In genomic region chr4:13492752-13493151, GRCh38 we compare ENCODE assay signal across 25 cellular contexts.
"Had no signal": no experiment of that assay in that cellular context is flagged by ENCODE, and none has a peak within 500 bp of the region (broad histone marks: within the 10 kb centered on the region; RNA-seq: fewer than 3 reads in every experiment).

No MANE protein-coding gene starts in this region.

- DNase-seq: activated CD4-positive, alpha-beta memory T cell treated with anti-CD3 and anti-CD28 coated beads for 36 hours; activated CD4-positive, alpha-beta T cell treated with anti-CD3 and anti-CD28 coated beads, Interleukin-2, amount 10 ng/mL, durations not matched to agents 24 days and 14 days; activated CD4-positive, CD25-positive, alpha-beta regulatory T cell treated with anti-CD3 and anti-CD28 coated beads, Interleukin-2, amount 50 U/mL, for 72 hours; activated CD8-positive, alpha-beta memory T cell treated with anti-CD3 and anti-CD28 coated beads, Interleukin-2, amount 50 U/mL, for 48 hours; activated gamma-delta T cell; activated naive CD4-positive, alpha-beta T cell treated with anti-CD3 and anti-CD28 coated beads, Interleukin-2, amount 10 ng/mL, durations not matched to agents 7 days and 5 days; activated naive CD8-positive, alpha-beta T cell treated with anti-CD3 and anti-CD28 coated beads, Interleukin-2, amount 10 ng/mL, durations not matched to agents 7 days and 5 days; activated T-cell treated with anti-CD3 and anti-CD28 coated beads, Interleukin-2, amount 50 U/mL, for 24 hours; caudate nucleus; cortex of kidney; effector memory CD8-positive, alpha-beta T cell; erythroblast; gastrocnemius medialis; left cardiac atrium; left ventricle myocardium superior; mucosa of descending colon; posterior cingulate gyrus; right cardiac atrium; stimulated activated CD4-positive, alpha-beta T cell treated with anti-CD3 and anti-CD28 coated beads, Interleukin-15, amount 100 ng/mL, for 24 hours; stimulated activated CD4-positive, alpha-beta T cell treated with anti-CD3 and anti-CD28 coated beads, Interleukin-2, amount 100 ng/mL, for 24 hours; stimulated activated naive B cell treated with anti-CD40 and anti-IgM and Interleukin-4, amounts not matched to agents 10 μg/mL and 1 μg/mL and 100 μg/mL, for 72 hours; T1000; tibial artery had no signal

- H3K36me3 ChIP-seq: gastrocnemius medialis, suprapubic skin, tibial artery had no signal

- H3K4me1 ChIP-seq: gastrocnemius medialis, suprapubic skin, tibial artery had no signal

- H3K4me3 ChIP-seq: gastrocnemius medialis, hepatocyte, mucosa of descending colon, suprapubic skin, tibial artery had no signal

- H3K4me2 ChIP-seq: hepatocyte had no signal

- H2AFZ ChIP-seq: hepatocyte had no signal

- H3K9me3 ChIP-seq: gastrocnemius medialis, mucosa of descending colon, suprapubic skin had no signal

- H3K27ac ChIP-seq: gastrocnemius medialis, hepatocyte, suprapubic skin, tibial artery had no signal
